In genomic region chr14:96424104-96424989, GRCh38 we compare ENCODE assay signal across 8 cellular contexts. TPM values are rescaled to one million over a fixed set of nuclear protein-coding genes. Genes with fewer than 3 reads are reported as not detected.
DNase-seq lines count a peak whose midpoint lies in the region; ATAC-seq, FAIRE-seq and TF ChIP-seq lines count a peak whose summit lies in the region.

No MANE protein-coding gene starts in this region.

- peak; percentile 67 for ATAC-seq in Right ventricle myocardium inferior
- ATAC-seq in HG02610 (IDR thresholded peaks at IDR 0.05; ENCODE audit: unreplicated experiment), result peak; percentile 75

- peak; percentile 98 for FAIRE-seq in islet of Langerhans (lab: Jason Lieb, UNC)

- DNase-seq in Right ventricle myocardium inferior (ENCODE audit: missing footprints), result no peak
- no peak for DNase-seq in cardiac septum (ENCODE audit: low spot score)
- DNase-seq in NCI-H1105 (lab: John Stamatoyannopoulos, UW), result peak; percentile 51
- peak; percentile 9 to 76 for DNase-seq in SW 1271 (lab: John Stamatoyannopoulos, UW)
- peak; percentile 83 to 84 for DNase-seq in cardiac fibroblast (ENCODE audit: low read depth in 2 of 2)
- DNase-seq in stimulated activated CD4-positive, alpha-beta T cell treated with anti-CD3 and anti-CD28 coated beads, Interleukin-12 subunit alpha, Interleukin-12 subunit beta, amount 100 ng/mL, for 4 hours, result peak; percentile 11

- TF ChIP-seq CTCF in cardiac fibroblast (IDR thresholded peaks at IDR 0.05; ENCODE audit: low read depth, low read length), result peak; percentile 58

- intact Hi-C loops in Right ventricle myocardium inferior (cut with DNase I), result loop anchor here (5.0 kb wide), 2 partner anchors 62 to 862 kb away; partner anchors contain the start of genes ATG2B and GSKIP
- intact Hi-C loops in cardiac septum (cut with DNase I), result loop anchor here (2.0 to 5.0 kb wide), 2 partner anchors 126 to 322 kb away; no protein-coding TSS in a partner anchor

- peak overlapping the region; percentile 9 to 32 for H3K4me3 ChIP-seq in cardiac fibroblast (replicated peaks in 1 of 2; ENCODE audit: low read depth in 2 of 2, low read length in 2 of 2)

RNA-seq across cellular contexts. Expression of gene AK7, which starts 32.4 kb away (rescaled TPM):
- total RNA-seq in Right ventricle myocardium inferior (0.32 TPM), cardiac septum (0.62 TPM)

Comparison
In these comparisons a context has a peak if more than half of its experiments do, and no peak if none do; other contexts are left out.
1. DNase-seq: peak in NCI-H1105 (single experiment), SW 1271 (2 of 2), cardiac fibroblast (2 of 2) and stimulated activated CD4-positive, alpha-beta T cell treated with anti-CD3 and anti-CD28 coated beads, Interleukin-12 subunit alpha, Interleukin-12 subunit beta, amount 100 ng/mL, for 4 hours (single experiment); none in Right ventricle myocardium inferior (single experiment) and cardiac septum (single experiment).